In genomic region chr3:151248772-151249366, GRCh38 we compare ENCODE assay signal across 18 cellular contexts. TPM values are rescaled to one million over a fixed set of nuclear protein-coding genes. Genes with fewer than 3 reads are reported as not detected.
DNase-seq lines count a peak whose midpoint lies in the region; ATAC-seq and TF ChIP-seq lines count a peak whose summit lies in the region.
"Had no signal": no experiment of that assay in that cellular context is flagged by ENCODE, and none has a peak within 500 bp of the region (broad histone marks: within the 10 kb centered on the region; RNA-seq: fewer than 3 reads in every experiment).

No MANE protein-coding gene starts in this region.

- H3K27ac Mint-ChIP-seq in naive thymus-derived CD8-positive, alpha-beta T cell, result no peak overlapping the region

- no peak overlapping the region for H3K4me3 Mint-ChIP-seq in naive thymus-derived CD8-positive, alpha-beta T cell

- no peaks in the 10 kb centered on the region for H3K9me3 ChIP-seq in right atrium auricular region
- H3K9me3 ChIP-seq: BLaER1 treated with 17β-estradiol and CSF1 and Interleukin-3, amounts not matched to agents 10 nM and 100 nM; MG63 had no signal

- DNase-seq in DMS53 (lab: John Stamatoyannopoulos, UW) (peak; percentile 3), DMS53 treated with DMSO at 0.1 percent for 48 hours (lab: John Stamatoyannopoulos, UW; ENCODE audit: unreplicated experiment) (no peak), NCI-H69 (lab: John Stamatoyannopoulos, UW) (peak; percentile 2), right atrium auricular region (ENCODE audit: low spot score) (no peak), sciatic nerve (ENCODE audit: low spot score) (no peak), GOT3 (lab: John Stamatoyannopoulos, UW) (no peak)
- DNase-seq in naive thymus-derived CD8-positive, alpha-beta T cell, result no peak
- DNase-seq: MG63, NCI-H1105 treated with DMSO at 0.1 percent for 48 hours, NCI-H1930, NCI-H2171 treated with DMSO at 0.1 percent for 48 hours, NCI-H524 treated with DMSO at 0.1 percent for 48 hours, PC-9, SHP77 had no signal

- no peaks in the 10 kb centered on the region for H3K36me3 Mint-ChIP-seq in naive thymus-derived CD8-positive, alpha-beta T cell

- H3K36me3 ChIP-seq in right atrium auricular region, result no peaks in the 10 kb centered on the region
- H3K36me3 ChIP-seq: BLaER1 treated with 17β-estradiol and CSF1 and Interleukin-3, amounts not matched to agents 10 nM and 100 nM; MG63 had no signal

- H3K4me1 Mint-ChIP-seq in naive thymus-derived CD8-positive, alpha-beta T cell, result no peaks in the 10 kb centered on the region

- no peak overlapping the region for H3K4me3 ChIP-seq in right atrium auricular region
- H3K4me3 ChIP-seq: BLaER1 treated with 17β-estradiol and CSF1 and Interleukin-3, amounts not matched to agents 10 nM and 100 nM; MG63; PC-9 had no signal

- peaks cover 0 to 4% of the 10 kb centered on the region in 2 donors for H3K4me1 ChIP-seq in right atrium auricular region
- H3K4me1 ChIP-seq: BLaER1 treated with 17β-estradiol and CSF1 and Interleukin-3, amounts not matched to agents 10 nM and 100 nM had no signal

- H3K27ac ChIP-seq in right atrium auricular region, result peak overlapping the region; percentile 21 to 29
- H3K27ac ChIP-seq: 22Rv1; BLaER1 treated with 17β-estradiol and CSF1 and Interleukin-3, amounts not matched to agents 10 nM and 100 nM; PC-9 had no signal

- TF ChIP-seq CTCF in right atrium auricular region (IDR thresholded peaks at IDR 0.05), result no peak

- H3K27me3 Mint-ChIP-seq in naive thymus-derived CD8-positive, alpha-beta T cell, result no peaks in the 10 kb centered on the region

- POLR2A ChIA-PET in naive thymus-derived CD8-positive, alpha-beta T cell (lab: Charles Lee), result no interaction called here

- intact Hi-C loops in sciatic nerve (cut with DNase I), result no loop called here

- no peaks in the 10 kb centered on the region for H3K27me3 ChIP-seq in right atrium auricular region
- H3K27me3 ChIP-seq: BLaER1 treated with 17β-estradiol and CSF1 and Interleukin-3, amounts not matched to agents 10 nM and 100 nM had no signal

- peaks cover 0 to 6% (median 0%) of the 10 kb centered on the region in 9 donors for H3K9me3 Mint-ChIP-seq in naive thymus-derived CD8-positive, alpha-beta T cell

- ATAC-seq in sciatic nerve, result peak; percentile 41
- ATAC-seq in naive thymus-derived CD8-positive, alpha-beta T cell, result no peak
- no peak for ATAC-seq in HG02759 (IDR thresholded peaks at IDR 0.05; ENCODE audit: unreplicated experiment)
- ATAC-seq: HepG2 had no signal

RNA-seq across cellular contexts. Expression of gene P2RY14, which starts 29.5 kb away (rescaled TPM):
- total RNA-seq in right atrium auricular region (1 to 10 TPM; 1.3 to 3.6 TPM), sciatic nerve (8.9 TPM)
- under 1 TPM in 1 of 2 experiments, not detected in 1; 0.21 TPM for total RNA-seq in naive thymus-derived CD8-positive, alpha-beta T cell
- not detected for polyA plus RNA-seq in naive thymus-derived CD8-positive, alpha-beta T cell
- total RNA-seq: HepG2, PC-9 had no signal
- polyA plus RNA-seq: HepG2 had no signal

RNA-seq across cellular contexts. Expression of gene GPR171, which starts 45.9 kb away (rescaled TPM):
- total RNA-seq in right atrium auricular region, result under 1 TPM; 0.37 to 0.39 TPM
- 1.6 TPM for total RNA-seq in sciatic nerve
- total RNA-seq in naive thymus-derived CD8-positive, alpha-beta T cell, result 10 to 100 TPM; 35.5 to 39.3 TPM
- 100 to 1,000 TPM in 2 of 3 donors, 10 to 100 TPM in 1; 69.3 to 123 (median 108) TPM for polyA plus RNA-seq in naive thymus-derived CD8-positive, alpha-beta T cell
- total RNA-seq: HepG2, PC-9 had no signal
- polyA plus RNA-seq: HepG2 had no signal

Comparison
In these comparisons a context has a peak if more than half of its experiments do, and no peak if none do; other contexts are left out.
1. DNase-seq: peak in DMS53 (single experiment) and NCI-H69 (single experiment); none in DMS53 treated with DMSO at 0.1 percent for 48 hours (single experiment), right atrium auricular region (single experiment), sciatic nerve (single experiment), naive thymus-derived CD8-positive, alpha-beta T cell (0 of 10) and GOT3 (single experiment).
2. RNA of gene GPR171, which starts 45.9 kb away (total RNA-seq): 35.5 to 39.3 TPM in naive thymus-derived CD8-positive, alpha-beta T cell; 1.6 TPM in sciatic nerve (single experiment) and 0.37 to 0.39 TPM in right atrium auricular region; every median in the first group is over 10 times any median in the second.